Comparison of ENCODE assay signal across 11 cellular contexts in the genomic region with DNA sequence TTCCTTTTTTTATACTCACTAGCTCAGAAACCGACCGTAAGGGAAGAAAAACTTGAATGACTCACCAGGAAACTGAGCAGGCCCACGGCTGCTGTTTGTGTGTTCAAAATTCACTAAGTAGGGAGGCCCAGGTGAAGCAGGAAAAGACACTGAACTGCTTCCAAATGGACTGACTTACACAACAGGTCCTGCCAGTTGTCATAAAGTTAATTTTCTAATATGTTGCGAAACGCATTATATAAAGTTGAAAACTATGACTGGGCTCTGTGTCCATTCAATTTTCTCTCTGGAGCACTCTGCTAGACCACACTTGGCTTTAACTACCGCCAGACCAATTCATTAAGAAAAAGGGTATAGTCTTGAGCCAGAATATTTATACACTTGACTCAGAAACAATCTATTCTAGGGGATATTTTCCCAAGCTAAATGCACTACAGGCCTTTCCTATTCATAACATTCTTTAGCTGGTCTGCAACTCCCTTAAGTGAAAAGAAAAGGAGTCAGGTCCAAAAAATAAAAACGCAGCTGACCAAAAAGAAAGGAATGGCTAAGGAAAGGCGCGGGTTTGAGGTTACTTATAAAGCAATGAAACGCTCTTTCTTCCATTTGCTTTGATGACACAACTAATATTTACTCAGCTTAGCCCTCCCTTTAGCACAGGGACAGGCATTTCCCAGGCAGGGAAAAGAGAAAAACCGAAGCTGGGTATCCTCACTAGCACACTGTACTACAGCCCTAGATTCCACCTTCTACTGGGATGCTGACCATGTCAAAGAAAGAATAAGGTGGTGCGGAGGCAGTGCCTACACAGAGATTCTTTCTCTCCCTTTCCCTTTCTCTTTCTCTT.
DNase-seq lines count a peak whose midpoint lies in the region; TF ChIP-seq lines count a peak whose summit lies in the region.
"Had no signal": no experiment of that assay in that cellular context is flagged by ENCODE, and none has a peak within 500 bp of the region (broad histone marks: within the 10 kb centered on the region; RNA-seq: fewer than 3 reads in every experiment).

No MANE protein-coding gene starts in this region.

- peak overlapping the region; percentile 74 for H2AK5ac ChIP-seq in mesenchymal stem cell (ENCODE audit: low read length, severe bottlenecking)

- H3K18ac ChIP-seq in mesenchymal stem cell (ENCODE audit: low read depth in 1 of 2, low read length in 2 of 2): no peak overlapping the region

- H2AFZ ChIP-seq in mesenchymal stem cell (ENCODE audit: low read depth, low read length): no peak overlapping the region

- no peak overlapping the region for H3K14ac ChIP-seq in mesenchymal stem cell (ENCODE audit: low read length in 2 of 2)

- no peaks in the 10 kb centered on the region for H3K79me1 ChIP-seq in mesenchymal stem cell (replicated peaks; ENCODE audit: low read length, poor library complexity, severe bottlenecking)

- H4K91ac ChIP-seq in mesenchymal stem cell (ENCODE audit: low read length): no peak overlapping the region

- peak overlapping the region in 1 of 2 experiments; percentile 4 for H3K4ac ChIP-seq in mesenchymal stem cell (ENCODE audit: low read depth in 1 of 2, low read length in 2 of 2)

- H3K4me3 ChIP-seq in coronary artery: peak overlapping the region; percentile 16
- H3K4me3 ChIP-seq in mesenchymal stem cell (ENCODE audit: insufficient read depth in 1 of 2, low read depth in 1 of 2, low read length in 2 of 2): peak overlapping the region in 1 of 2 experiments; percentile 14
- no peak overlapping the region for H3K4me3 ChIP-seq in SJCRH30
- no peak overlapping the region for H3K4me3 ChIP-seq in BE2C (ENCODE audit: low read depth, low read length)
- H3K4me3 ChIP-seq: right atrium auricular region had no signal

- 68% methylated on average over 11 of the region's 12 CpGs for WGBS in mesenchymal stem cell

- H3K4me2 ChIP-seq in mesenchymal stem cell (ENCODE audit: low read length, poor library complexity, severe bottlenecking): no peak overlapping the region

- peak; percentile 50 for DNase-seq in SIG-M5 treated with dmso at 0.1 percent for 504 hours (lab: John Stamatoyannopoulos, UW; ENCODE audit: unreplicated experiment)
- DNase-seq in SIG-M5 (lab: John Stamatoyannopoulos, UW): no peak
- DNase-seq in coronary artery (ENCODE audit: low spot score): no peak
- DNase-seq in mesenchymal stem cell: peak; percentile 50
- no peak for DNase-seq in activated effector memory CD4-positive, alpha-beta T cell treated with anti-CD3 and anti-CD28 coated beads, Interleukin-2, amount 50 U/mL, for 16 hours
- no peak for DNase-seq in SJCRH30
- DNase-seq in BE2C: no peak
- no peak for DNase-seq in GM19240 (ENCODE audit: insufficient read length, low spot score)
- DNase-seq: activated naive CD4-positive, alpha-beta T cell treated with anti-CD3 and anti-CD28 coated beads, Interleukin-2, amount 50 U/mL, for 16 hours; NCI-H2107 had no signal

- H3K36me3 ChIP-seq in mesenchymal stem cell (ENCODE audit: control insufficient read depth in 1 of 2, insufficient read depth in 2 of 2, low read depth in 1 of 2, low read length in 2 of 2) (no peaks in the 10 kb centered on the region), SJCRH30 (no peaks in the 10 kb centered on the region), BE2C (no peaks in the 10 kb centered on the region)
- H3K36me3 ChIP-seq: right atrium auricular region had no signal

- H2BK15ac ChIP-seq in mesenchymal stem cell (ENCODE audit: low read depth, poor library complexity, severe bottlenecking): no peak overlapping the region

- TF ChIP-seq CTCF in coronary artery (IDR thresholded peaks at IDR 0.05) (no peak), BE2C (IDR thresholded peaks at IDR 0.05; ENCODE audit: low read depth, low read length) (no peak)

- H2BK12ac ChIP-seq in mesenchymal stem cell (ENCODE audit: low read length in 2 of 2): no peak overlapping the region

- H3K27me3 ChIP-seq in mesenchymal stem cell (ENCODE audit: control insufficient read depth in 1 of 2, insufficient read depth in 1 of 2, low read length in 2 of 2): no peaks in the 10 kb centered on the region
- no peaks in the 10 kb centered on the region for H3K27me3 ChIP-seq in SJCRH30
- no peaks in the 10 kb centered on the region for H3K27me3 ChIP-seq in BE2C
- H3K27me3 ChIP-seq: right atrium auricular region had no signal

- peak overlapping the region; percentile 60 for H3K9ac ChIP-seq in mesenchymal stem cell (ENCODE audit: low read length)

- peaks cover 5% of the 10 kb centered on the region for H3K4me1 ChIP-seq in mesenchymal stem cell (ENCODE audit: control insufficient read depth, insufficient read depth, low read depth, low read length)
- no peaks in the 10 kb centered on the region for H3K4me1 ChIP-seq in SJCRH30
- H3K4me1 ChIP-seq in BE2C: no peaks in the 10 kb centered on the region
- H3K4me1 ChIP-seq: right atrium auricular region had no signal

- no peak overlapping the region for H3K23ac ChIP-seq in mesenchymal stem cell (ENCODE audit: low read length in 2 of 2)

- H3K27ac ChIP-seq in coronary artery (peak overlapping the region; percentile 2 to 79), mesenchymal stem cell (ENCODE audit: low read length, poor library complexity, severe bottlenecking) (peak overlapping the region; percentile 76), SJCRH30 (no peak overlapping the region)

- no peak overlapping the region for H4K8ac ChIP-seq in mesenchymal stem cell (ENCODE audit: low read length)

- H3K9me3 ChIP-seq in mesenchymal stem cell (ENCODE audit: control insufficient read depth, low read length) (no peaks in the 10 kb centered on the region), SJCRH30 (replicated peaks) (no peaks in the 10 kb centered on the region), BE2C (no peaks in the 10 kb centered on the region)
- H3K9me3 ChIP-seq: right atrium auricular region had no signal

- no peak overlapping the region for H2BK5ac ChIP-seq in mesenchymal stem cell (ENCODE audit: low read depth, low read length, poor library complexity, severe bottlenecking)

- no peak overlapping the region for H2BK120ac ChIP-seq in mesenchymal stem cell (ENCODE audit: low read depth, low read length)

Comparison
In these comparisons a context has a peak if more than half of its experiments do, and no peak if none do; other contexts are left out.
1. DNase-seq: peak in SIG-M5 treated with dmso at 0.1 percent for 504 hours (single experiment) and mesenchymal stem cell (single experiment); none in SIG-M5 (single experiment), coronary artery (single experiment), activated effector memory CD4-positive, alpha-beta T cell treated with anti-CD3 and anti-CD28 coated beads, Interleukin-2, amount 50 U/mL, for 16 hours (single experiment), SJCRH30 (0 of 2), BE2C (single experiment) and GM19240 (single experiment).